In genomic region chr10:89273680-89274079, GRCh38 we compare ENCODE assay signal across 1 cellular context.
TF ChIP-seq lines count a peak whose summit lies in the region.

No MANE protein-coding gene starts in this region.

TF ChIP-seq in HepG2, 621 proteins besides CTCF, POLR2A, EP300 and RAD21:
- TF ChIP-seq MLLT10 (CRISPR knock-in tag; IDR thresholded peaks at IDR 0.05) (no peak), ZNF318 (CRISPR knock-in tag; IDR thresholded peaks at IDR 0.05) (no peak), ZBTB40 (IDR thresholded peaks at IDR 0.05) (peak; percentile 54; the same call in 1 of the 2 replicates), ZBTB40 (CRISPR knock-in tag; IDR thresholded peaks at IDR 0.05) (peak; percentile 94; the same call in 1 of the 2 replicates), PREB (CRISPR knock-in tag; IDR thresholded peaks at IDR 0.05) (no peak), JUND (CRISPR knock-in tag; IDR thresholded peaks at IDR 0.05) (no peak)
TF ChIP-seq in HepG2: peak in this region for 1.
